10 cellular contexts compared by ENCODE assay signal in genomic region chr3:71101581-71101980, GRCh38.
DNase-seq lines count a peak whose midpoint lies in the region; ATAC-seq and TF ChIP-seq lines count a peak whose summit lies in the region.
"Had no signal": no experiment of that assay in that cellular context is flagged by ENCODE, and none has a peak within 500 bp of the region (broad histone marks: within the 10 kb centered on the region; RNA-seq: fewer than 3 reads in every experiment).

No MANE protein-coding gene starts in this region.

- POLR2A ChIA-PET in HEK293 (lab: Yijun Ruan, JAX) = interaction anchor here (0.7 to 1.8 kb wide), 4 partner anchors 37 to 445 kb away, joined by 3 to 6 read pairs (median 4); no protein-coding TSS in a partner anchor
- POLR2A ChIA-PET in naive thymus-derived CD4-positive, alpha-beta T cell (lab: Charles Lee) = interaction anchor here (0.8 kb wide), 1 partner anchor 89 kb away, joined by 3 read pairs; no protein-coding TSS in a partner anchor

- TF ChIP-seq CTCF in HEK293 (tag by site-specific recombination; IDR thresholded peaks at IDR 0.05) (no peak), cardiac fibroblast (IDR thresholded peaks at IDR 0.05; ENCODE audit: low read depth, low read length) (no peak)

- no peaks in the 10 kb centered on the region for H3K36me3 ChIP-seq in HEK293 (ENCODE audit: control insufficient read depth in 2 of 2, insufficient read depth in 1 of 2, low read length in 2 of 2)
- peaks cover 0 to 17% (median 5%) of the 10 kb centered on the region in 3 experiments for H3K36me3 ChIP-seq in naive thymus-derived CD4-positive, alpha-beta T cell (ENCODE audit: control insufficient read depth in 2 of 3, insufficient read depth in 3 of 3, low read length in 3 of 3)

- no peak overlapping the region for H3K4me3 ChIP-seq in HEK293 (ENCODE audit: low read depth, low read length)
- H3K4me3 ChIP-seq in cardiac fibroblast (replicated peaks in 1 of 2; ENCODE audit: low read depth in 2 of 2, low read length in 2 of 2) = no peak overlapping the region
- no peak overlapping the region for H3K4me3 ChIP-seq in naive thymus-derived CD4-positive, alpha-beta T cell (ENCODE audit: low read length)

- peaks cover 51 to 99% (median 91%) of the 10 kb centered on the region in 7 donors for H3K4me1 Mint-ChIP-seq in naive thymus-derived CD4-positive, alpha-beta T cell

- peak; percentile 15 for DNase-seq in AG08396 (ENCODE audit: low spot score)
- DNase-seq in cardiac fibroblast (ENCODE audit: low read depth in 2 of 2) = peak; percentile 43 to 57
- DNase-seq in naive thymus-derived CD4-positive, alpha-beta T cell = no peak
- DNase-seq in NCI-H2081 treated with DMSO at 0.1 percent for 48 hours (lab: John Stamatoyannopoulos, UW) = no peak
- DNase-seq in DMS153 treated with DMSO at 0.1 percent for 48 hours (lab: John Stamatoyannopoulos, UW; ENCODE audit: unreplicated experiment) = no peak
- DNase-seq: DMS79; stimulated activated CD4-positive, alpha-beta T cell treated with anti-CD3 and anti-CD28 coated beads, Interleukin-2, amount 100 ng/mL, for 24 hours had no signal

- ATAC-seq in naive thymus-derived CD4-positive, alpha-beta T cell = no peak
- no peak for ATAC-seq in HG02759 (IDR thresholded peaks at IDR 0.05; ENCODE audit: unreplicated experiment)
- ATAC-seq in HG02623 (IDR thresholded peaks at IDR 0.05; ENCODE audit: unreplicated experiment) = no peak

- H3K27me3 Mint-ChIP-seq in naive thymus-derived CD4-positive, alpha-beta T cell = no peaks in the 10 kb centered on the region

- no peaks in the 10 kb centered on the region for H3K9me3 ChIP-seq in HEK293 (ENCODE audit: control insufficient read depth, insufficient read depth, low read depth, low read length)
- no peaks in the 10 kb centered on the region for H3K9me3 ChIP-seq in naive thymus-derived CD4-positive, alpha-beta T cell (ENCODE audit: control insufficient read depth in 2 of 3, low read length in 3 of 3)

- 0 out of 2 replicates have a peak overlapping the region, but pooled peaks have one; percentile 39 for H3K27ac ChIP-seq in HEK293 (ENCODE audit: extremely low read depth, low read depth, low read length)
- H3K27ac ChIP-seq in naive thymus-derived CD4-positive, alpha-beta T cell (ENCODE audit: low read depth, low read length) = no peak overlapping the region

- peaks cover 0 to 7% (median 0%) of the 10 kb centered on the region in 11 donors for H3K9me3 Mint-ChIP-seq in naive thymus-derived CD4-positive, alpha-beta T cell

- H3K4me3 Mint-ChIP-seq in naive thymus-derived CD4-positive, alpha-beta T cell = peak overlapping the region in 9 of 10 donors; percentile 8 to 65 (median 51)

- H3K4me1 ChIP-seq in HEK293 (ENCODE audit: control insufficient read depth, insufficient read depth, low read length) = peaks cover 7% of the 10 kb centered on the region; the same call in 1 of the 2 replicates
- peaks cover 38 to 58% of the 10 kb centered on the region in 2 donors for H3K4me1 ChIP-seq in naive thymus-derived CD4-positive, alpha-beta T cell (ENCODE audit: control insufficient read depth in 2 of 2, insufficient read depth in 2 of 2, low read length in 2 of 2)

- H3K36me3 Mint-ChIP-seq in naive thymus-derived CD4-positive, alpha-beta T cell = peaks cover 0 to 60% (median 44%) of the 10 kb centered on the region in 5 donors

- intact Hi-C loops in naive thymus-derived CD4-positive, alpha-beta T cell (cut with micrococcal nuclease) = no loop called here

- H3K27me3 ChIP-seq in naive thymus-derived CD4-positive, alpha-beta T cell (ENCODE audit: control insufficient read depth in 2 of 2, insufficient read depth in 2 of 2, low read length in 2 of 2) = no peaks in the 10 kb centered on the region

- peak overlapping the region in 8 of 9 donors; percentile 62 to 93 (median 80) for H3K27ac Mint-ChIP-seq in naive thymus-derived CD4-positive, alpha-beta T cell

- CTCF ChIA-PET in HEK293 (lab: Yijun Ruan, JAX) = interaction anchor here (0.9 kb wide), 1 partner anchor 9 kb away, joined by 3 read pairs; no protein-coding TSS in a partner anchor
- CTCF ChIA-PET in naive thymus-derived CD4-positive, alpha-beta T cell (lab: Charles Lee) = interaction anchor here (0.7 kb wide), 1 partner anchor 94 kb away, joined by 3 read pairs; no protein-coding TSS in a partner anchor

TF ChIP-seq in HEK293, 187 proteins besides CTCF, POLR2A, EP300 and RAD21:
- TF ChIP-seq PRDM1 (tag by site-specific recombination; IDR thresholded peaks at IDR 0.05) = 0 out of 2 replicates have a peak, but pooled peaks have one; percentile 3
- no peak for TF ChIP-seq ZNF114 (tag by site-specific recombination; IDR thresholded peaks at IDR 0.05)
- TF ChIP-seq ZNF394 (tag by site-specific recombination; IDR thresholded peaks at IDR 0.05; ENCODE audit: borderline replicate concordance) = peak; percentile 48; the same call in 1 of the 2 replicates

Comparison
In these comparisons a context has a peak if more than half of its experiments do, and no peak if none do; other contexts are left out.
1. DNase-seq: peak in AG08396 (single experiment) and cardiac fibroblast (2 of 2); none in naive thymus-derived CD4-positive, alpha-beta T cell (0 of 9), NCI-H2081 treated with DMSO at 0.1 percent for 48 hours (single experiment) and DMS153 treated with DMSO at 0.1 percent for 48 hours (single experiment).